Comparison of ENCODE assay signal across 9 cellular contexts in genomic region chr1:44616991-44617702, GRCh38. TPM values are rescaled to one million over a fixed set of nuclear protein-coding genes. Genes with fewer than 3 reads are reported as not detected.
DNase-seq lines count a peak whose midpoint lies in the region; TF ChIP-seq lines count a peak whose summit lies in the region.
"Had no signal": no experiment of that assay in that cellular context is flagged by ENCODE, and none has a peak within 500 bp of the region (broad histone marks: within the 10 kb centered on the region; RNA-seq: fewer than 3 reads in every experiment).

No MANE protein-coding gene starts in this region.

- H3K4me1 ChIP-seq in adipocyte (ENCODE audit: control insufficient read depth, insufficient read depth, low read length) (no peaks in the 10 kb centered on the region), left ventricle myocardium inferior (peaks cover 8% of the 10 kb centered on the region)

- H3K9ac ChIP-seq in adipocyte (ENCODE audit: low read length) = peak overlapping the region; percentile 58

- H3K36me3 Mint-ChIP-seq in progenitor cell of endocrine pancreas (ENCODE audit: insufficient read depth) = no peaks in the 10 kb centered on the region

- DNase-seq in EL (peak; percentile 88), adipocyte (ENCODE audit: low read depth) (peak; percentile 77), left ventricle myocardium inferior (no peak), progenitor cell of endocrine pancreas (ENCODE audit: low spot score, unreplicated experiment) (peak; percentile 65), RKO (ENCODE audit: low spot score) (no peak), NCI-H2107 treated with DMSO at 0.1 percent for 48 hours (lab: John Stamatoyannopoulos, UW; ENCODE audit: unreplicated experiment) (no peak), H4 (ENCODE audit: low spot score) (no peak)
- no peak for DNase-seq in central memory CD4-positive, alpha-beta T cell
- DNase-seq: NCI-H510A had no signal

- no peaks in the 10 kb centered on the region for H3K9me3 ChIP-seq in adipocyte (ENCODE audit: control insufficient read depth, low read length)
- H3K9me3 ChIP-seq in left ventricle myocardium inferior (replicated peaks) = no peaks in the 10 kb centered on the region

- intact Hi-C loops in left ventricle myocardium inferior (cut with micrococcal nuclease) = no loop called here

- peak overlapping the region; percentile 70 for H3K4me3 ChIP-seq in adipocyte (ENCODE audit: low read length)
- H3K4me3 ChIP-seq in left ventricle myocardium inferior = peak overlapping the region; percentile 62

- H3K4me3 Mint-ChIP-seq in progenitor cell of endocrine pancreas (ENCODE audit: low read depth) = peak overlapping the region; percentile 62

- peaks cover 18% of the 10 kb centered on the region for H3K4me1 Mint-ChIP-seq in progenitor cell of endocrine pancreas (ENCODE audit: low read depth)

- H3K27ac Mint-ChIP-seq in progenitor cell of endocrine pancreas = peak overlapping the region; percentile 28

- no peak for TF ChIP-seq CTCF in left ventricle myocardium inferior (IDR thresholded peaks at IDR 0.05; ENCODE audit: borderline replicate concordance)
- no peak for TF ChIP-seq CTCF in progenitor cell of endocrine pancreas (IDR thresholded peaks at IDR 0.05; ENCODE audit: unreplicated experiment)

- H3K27me3 Mint-ChIP-seq in progenitor cell of endocrine pancreas = peaks cover 70% of the 10 kb centered on the region

- no peak overlapping the region for H3K27ac ChIP-seq in left ventricle myocardium inferior (replicated peaks)

- H3K9me3 Mint-ChIP-seq in progenitor cell of endocrine pancreas (ENCODE audit: low read depth) = no peaks in the 10 kb centered on the region

- H3K27me3 ChIP-seq in adipocyte (replicated peaks; ENCODE audit: control insufficient read depth, insufficient read depth, low read length) (peaks cover 9% of the 10 kb centered on the region), left ventricle myocardium inferior (ENCODE audit: low read depth) (peaks cover 29% of the 10 kb centered on the region)

- H3K36me3 ChIP-seq in adipocyte (ENCODE audit: control insufficient read depth, insufficient read depth, low read length, severe bottlenecking) = no peaks in the 10 kb centered on the region
- H3K36me3 ChIP-seq in left ventricle myocardium inferior = no peaks in the 10 kb centered on the region

RNA-seq across cellular contexts. Expression of gene TMEM53, which starts 57.1 kb away (rescaled TPM):
- total RNA-seq in left ventricle myocardium inferior = 11.5 TPM
- 11.8 and 13.9 TPM in 2 replicates for total RNA-seq in progenitor cell of endocrine pancreas
- total RNA-seq in H4 (2014; rRNA removed; shearing (Covaris generic)) = 11.3 and 18.4 TPM in 2 replicates

RNA-seq across cellular contexts. Expression of gene ARMH1, which starts 57.4 kb away (rescaled TPM):
- total RNA-seq in left ventricle myocardium inferior (1.1 TPM), progenitor cell of endocrine pancreas (14.9 and 15.0 TPM in 2 replicates)
- not detected in 2 replicates for total RNA-seq in H4 (2014; rRNA removed; shearing (Covaris generic))

Comparison
In these comparisons a context has a peak if more than half of its experiments do, and no peak if none do; other contexts are left out.
1. DNase-seq: peak in EL (single experiment), adipocyte (single experiment) and progenitor cell of endocrine pancreas (single experiment); none in left ventricle myocardium inferior (single experiment), RKO (single experiment), central memory CD4-positive, alpha-beta T cell (single experiment), NCI-H2107 treated with DMSO at 0.1 percent for 48 hours (single experiment) and H4 (single experiment).